In the genomic region with DNA sequence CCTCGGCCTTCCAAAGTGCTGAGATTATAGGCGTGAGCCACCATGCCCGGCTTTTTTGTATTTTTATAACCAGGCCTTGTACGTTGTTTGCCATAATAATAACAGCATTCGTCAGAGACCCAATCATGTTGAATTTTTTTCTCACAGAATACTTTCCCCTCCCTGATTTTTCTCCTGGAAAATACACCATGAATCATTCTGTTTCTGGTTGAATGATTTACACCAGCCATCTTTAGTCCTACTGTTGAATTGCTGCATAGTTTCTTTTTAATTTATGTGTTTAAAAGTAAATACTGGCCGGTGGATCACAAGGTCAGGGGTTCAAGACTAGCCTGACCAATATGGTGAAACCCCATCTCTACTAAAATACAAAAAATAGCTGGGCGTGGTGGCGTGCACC, we compare ENCODE assay signal across 1 cellular context.
TF ChIP-seq lines count a peak whose summit lies in the region.

No MANE protein-coding gene starts in this region.

TF ChIP-seq in HepG2, 621 proteins besides CTCF, POLR2A, EP300 and RAD21:
- TF ChIP-seq ZNF232 (CRISPR knock-in tag; IDR thresholded peaks at IDR 0.05; ENCODE audit: borderline replicate concordance) (no peak), TCF7L2 (IDR thresholded peaks at IDR 0.05; ENCODE audit: low read depth, low read length) (no peak), ZBTB38 (CRISPR knock-in tag; IDR thresholded peaks at IDR 0.05) (0 out of 2 replicates have a peak, but pooled peaks have one; percentile 9)
- TF ChIP-seq, protein P1, sequence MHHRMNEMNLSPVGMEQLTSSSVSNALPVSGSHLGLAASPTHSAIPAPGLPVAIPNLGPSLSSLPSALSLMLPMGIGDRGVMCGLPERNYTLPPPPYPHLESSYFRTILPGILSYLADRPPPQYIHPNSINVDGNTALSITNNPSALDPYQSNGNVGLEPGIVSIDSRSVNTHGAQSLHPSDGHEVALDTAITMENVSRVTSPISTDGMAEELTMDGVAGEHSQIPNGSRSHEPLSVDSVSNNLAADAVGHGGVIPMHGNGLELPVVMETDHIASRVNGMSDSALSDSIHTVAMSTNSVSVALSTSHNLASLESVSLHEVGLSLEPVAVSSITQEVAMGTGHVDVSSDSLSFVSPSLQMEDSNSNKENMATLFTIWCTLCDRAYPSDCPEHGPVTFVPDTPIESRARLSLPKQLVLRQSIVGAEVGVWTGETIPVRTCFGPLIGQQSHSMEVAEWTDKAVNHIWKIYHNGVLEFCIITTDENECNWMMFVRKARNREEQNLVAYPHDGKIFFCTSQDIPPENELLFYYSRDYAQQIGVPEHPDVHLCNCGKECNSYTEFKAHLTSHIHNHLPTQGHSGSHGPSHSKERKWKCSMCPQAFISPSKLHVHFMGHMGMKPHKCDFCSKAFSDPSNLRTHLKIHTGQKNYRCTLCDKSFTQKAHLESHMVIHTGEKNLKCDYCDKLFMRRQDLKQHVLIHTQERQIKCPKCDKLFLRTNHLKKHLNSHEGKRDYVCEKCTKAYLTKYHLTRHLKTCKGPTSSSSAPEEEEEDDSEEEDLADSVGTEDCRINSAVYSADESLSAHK (CRISPR knock-in tag; IDR thresholded peaks at IDR 0.05; ENCODE audit: borderline replicate concordance) = no peak
TF ChIP-seq in HepG2: peak in this region for 1.
